Comparison of ENCODE assay signal across 25 cellular contexts in the genomic region with DNA sequence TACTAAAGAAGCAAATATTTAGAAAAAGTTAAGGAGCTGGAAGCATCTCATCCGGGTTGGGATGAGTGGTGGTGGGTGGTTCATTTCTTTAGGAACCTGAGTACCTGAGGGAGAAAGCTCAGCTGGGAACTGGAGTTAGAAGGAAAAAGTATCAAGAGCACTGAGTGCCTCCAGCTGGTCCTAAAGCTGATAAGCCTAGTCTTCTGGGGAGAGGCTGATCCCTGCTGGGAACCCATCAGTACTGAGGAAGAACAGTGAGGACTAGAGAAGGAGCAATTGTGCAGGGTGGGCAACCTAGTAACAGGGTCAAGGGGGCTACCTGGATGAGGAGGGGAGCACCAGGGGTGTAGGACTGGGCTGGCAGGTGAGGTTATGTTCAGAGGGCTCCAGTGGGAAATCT.
A peak's percentile ranks its signal among the peaks of the same experiment; 100 is the strongest.
DNase-seq lines count a peak whose midpoint lies in the region; ATAC-seq and TF ChIP-seq lines count a peak whose summit lies in the region.
"Had no signal": no experiment of that assay in that cellular context is flagged by ENCODE, and none has a peak within 500 bp of the region (broad histone marks: within the 10 kb centered on the region; RNA-seq: fewer than 3 reads in every experiment).

No MANE protein-coding gene starts in this region.

- peaks cover 14% of the 10 kb centered on the region for H3K79me1 ChIP-seq in mesenchymal stem cell (replicated peaks; ENCODE audit: low read length, poor library complexity, severe bottlenecking)

- H3K4me3 Mint-ChIP-seq in activated naive CD8-positive, alpha-beta T cell = no peak overlapping the region
- no peak overlapping the region for H3K4me3 Mint-ChIP-seq in activated naive CD8-positive, alpha-beta T cell treated with anti-CD3 and anti-CD28 coated beads for 36 hours
- no peak overlapping the region for H3K4me3 Mint-ChIP-seq in T-helper 17 cell
- H3K4me3 Mint-ChIP-seq: activated B cell treated with CpG ODN at 0.5 μM for 24 hours had no signal

- H3K4me2 ChIP-seq in mesenchymal stem cell (ENCODE audit: low read length, poor library complexity, severe bottlenecking) = no peak overlapping the region
- H3K4me2 ChIP-seq: BLaER1, smooth muscle cell had no signal

- H3K18ac ChIP-seq in mesenchymal stem cell (ENCODE audit: low read depth in 1 of 2, low read length in 2 of 2) = peak overlapping the region; percentile 45 to 64

- no peak overlapping the region for H3K14ac ChIP-seq in mesenchymal stem cell (ENCODE audit: low read length in 2 of 2)

- POLR2A ChIA-PET in A673 (lab: Charles Lee; ENCODE audit: low non-redundant PET) = no interaction called here

- no peak for TF ChIP-seq CTCF in A673 (conservative IDR thresholded peaks at IDR 0.05; ENCODE audit: low read depth, low read length)

- no peaks in the 10 kb centered on the region for H3K9me3 Mint-ChIP-seq in activated naive CD8-positive, alpha-beta T cell (ENCODE audit: low read depth)
- peaks cover 3% of the 10 kb centered on the region for H3K9me3 Mint-ChIP-seq in activated naive CD8-positive, alpha-beta T cell treated with anti-CD3 and anti-CD28 coated beads for 36 hours

- no peak overlapping the region for H2BK5ac ChIP-seq in mesenchymal stem cell (ENCODE audit: low read depth, low read length, poor library complexity, severe bottlenecking)

- H2AFZ ChIP-seq in mesenchymal stem cell (ENCODE audit: low read depth, low read length) = no peak overlapping the region

- CTCF ChIA-PET in A673 (lab: Charles Lee) = no interaction called here

- BruUV-seq in A673 (replicated peaks; lab: Mats Ljungman, UMichigan) = no TSS peak

- peak overlapping the region in 1 of 2 experiments; percentile 39 for H3K4ac ChIP-seq in mesenchymal stem cell (ENCODE audit: low read depth in 1 of 2, low read length in 2 of 2)

- peak overlapping the region; percentile 11 to 16 for H2BK12ac ChIP-seq in mesenchymal stem cell (ENCODE audit: low read length in 2 of 2)

- H4K91ac ChIP-seq in mesenchymal stem cell (ENCODE audit: low read length) = peak overlapping the region; percentile 84

- peaks cover 0 to 3% of the 10 kb centered on the region in 2 experiments for H3K36me3 ChIP-seq in mesenchymal stem cell (ENCODE audit: control insufficient read depth in 1 of 2, insufficient read depth in 2 of 2, low read depth in 1 of 2, low read length in 2 of 2)
- H3K36me3 ChIP-seq in A673 (ENCODE audit: insufficient read depth, low read length, poor library complexity, severe bottlenecking) = no peaks in the 10 kb centered on the region
- H3K36me3 ChIP-seq: left ventricle myocardium inferior, right atrium auricular region, stomach, thyroid gland, vagina had no signal

- H3K27ac ChIP-seq in mesenchymal stem cell (ENCODE audit: low read length, poor library complexity, severe bottlenecking) (no peak overlapping the region), A673 (ENCODE audit: low read depth, low read length, poor library complexity, severe bottlenecking) (no peak overlapping the region)
- H3K27ac ChIP-seq: BLaER1, left ventricle myocardium inferior, right atrium auricular region, stomach, thyroid gland, vagina had no signal

- H3K27ac Mint-ChIP-seq in activated naive CD8-positive, alpha-beta T cell = peak overlapping the region; percentile 22
- H3K27ac Mint-ChIP-seq in activated naive CD8-positive, alpha-beta T cell treated with anti-CD3 and anti-CD28 coated beads for 36 hours = no peak overlapping the region
- H3K27ac Mint-ChIP-seq in T-helper 17 cell = peak overlapping the region; percentile 2
- H3K27ac Mint-ChIP-seq: activated B cell treated with CpG ODN at 0.5 μM for 24 hours had no signal

- H3K23ac ChIP-seq in mesenchymal stem cell (ENCODE audit: low read length in 2 of 2) = no peak overlapping the region

- H3K9me3 ChIP-seq in T-helper 17 cell (ENCODE audit: control insufficient read depth, low read length, poor library complexity, severe bottlenecking) = no peaks in the 10 kb centered on the region
- H3K9me3 ChIP-seq in mesenchymal stem cell (ENCODE audit: control insufficient read depth, low read length) = no peaks in the 10 kb centered on the region
- no peaks in the 10 kb centered on the region for H3K9me3 ChIP-seq in A673 (ENCODE audit: low read depth, low read length, poor library complexity, severe bottlenecking)
- H3K9me3 ChIP-seq: right atrium auricular region, stomach, thyroid gland, vagina had no signal

- DNase-seq in activated naive CD8-positive, alpha-beta T cell treated with anti-CD3 and anti-CD28 coated beads for 36 hours = no peak
- DNase-seq in T-helper 17 cell (no peak), mesenchymal stem cell (no peak), A673 (ENCODE audit: low spot score) (no peak)
- DNase-seq: activated B cell treated with CpG ODN at 0.5 μM for 24 hours; activated CD4-positive, alpha-beta T cell treated with anti-CD3 and anti-CD28 coated beads, Interleukin-2, amount 50 U/mL, for 48 hours; caudate nucleus; DMS79; GDM1; islet precursor cell; left ventricle myocardium inferior; mesendoderm; NCI-H1048; NCI-H2107; posterior cingulate gyrus; SIG-M5; stomach; thyroid gland had no signal

- WGBS in mesenchymal stem cell = 89% methylated on average over 1 of the region's 1 CpG

- H3K36me3 Mint-ChIP-seq in activated naive CD8-positive, alpha-beta T cell = peaks cover 16% of the 10 kb centered on the region
- H3K36me3 Mint-ChIP-seq in activated naive CD8-positive, alpha-beta T cell treated with anti-CD3 and anti-CD28 coated beads for 36 hours = peaks cover 30% of the 10 kb centered on the region
- peaks cover 5% of the 10 kb centered on the region for H3K36me3 Mint-ChIP-seq in T-helper 17 cell (ENCODE audit: low read depth)

- H2AK5ac ChIP-seq in mesenchymal stem cell (ENCODE audit: low read length, severe bottlenecking) = no peak overlapping the region

- H3K27me3 Mint-ChIP-seq in activated naive CD8-positive, alpha-beta T cell = no peaks in the 10 kb centered on the region
- H3K27me3 Mint-ChIP-seq in activated naive CD8-positive, alpha-beta T cell treated with anti-CD3 and anti-CD28 coated beads for 36 hours = no peaks in the 10 kb centered on the region
- no peaks in the 10 kb centered on the region for H3K27me3 Mint-ChIP-seq in T-helper 17 cell
- H3K27me3 Mint-ChIP-seq: activated B cell treated with CpG ODN at 0.5 μM for 24 hours had no signal

- peaks cover 76% of the 10 kb centered on the region for H3K4me1 Mint-ChIP-seq in activated naive CD8-positive, alpha-beta T cell (ENCODE audit: low read depth)
- H3K4me1 Mint-ChIP-seq in activated naive CD8-positive, alpha-beta T cell treated with anti-CD3 and anti-CD28 coated beads for 36 hours = peaks cover 55% of the 10 kb centered on the region
- H3K4me1 Mint-ChIP-seq in T-helper 17 cell = peaks cover 56% of the 10 kb centered on the region

- H2BK120ac ChIP-seq in mesenchymal stem cell (ENCODE audit: low read depth, low read length) = no peak overlapping the region

- H2BK15ac ChIP-seq in mesenchymal stem cell (ENCODE audit: low read depth, poor library complexity, severe bottlenecking) = peak overlapping the region; percentile 84

- no peak overlapping the region for H3K4me3 ChIP-seq in mesenchymal stem cell (ENCODE audit: insufficient read depth in 1 of 2, low read depth in 1 of 2, low read length in 2 of 2)
- no peak overlapping the region for H3K4me3 ChIP-seq in A673 (ENCODE audit: low read depth, low read length, poor library complexity, severe bottlenecking)
- H3K4me3 ChIP-seq: BLaER1, left ventricle myocardium inferior, right atrium auricular region, smooth muscle cell, stomach, thyroid gland, vagina had no signal

- intact Hi-C loops in A673 (cut with micrococcal nuclease; ENCODE audit: unreplicated experiment) = no loop called here

- no peak for ATAC-seq in T-helper 17 cell
- no peak for ATAC-seq in GM21723 (IDR thresholded peaks at IDR 0.05; ENCODE audit: unreplicated experiment)
- no peak for ATAC-seq in HG03039 (IDR thresholded peaks at IDR 0.05; ENCODE audit: unreplicated experiment)

- H3K9ac ChIP-seq in mesenchymal stem cell (ENCODE audit: low read length) = no peak overlapping the region
- H3K9ac ChIP-seq: BLaER1 had no signal

- H3K4me1 ChIP-seq in mesenchymal stem cell (ENCODE audit: control insufficient read depth, insufficient read depth, low read depth, low read length) = no peaks in the 10 kb centered on the region
- H3K4me1 ChIP-seq in A673 (ENCODE audit: insufficient read depth, low read length, poor library complexity, severe bottlenecking) = no peaks in the 10 kb centered on the region
- H3K4me1 ChIP-seq: left ventricle myocardium inferior, right atrium auricular region, stomach, thyroid gland, vagina had no signal

- H3K27me3 ChIP-seq in mesenchymal stem cell (ENCODE audit: control insufficient read depth in 1 of 2, insufficient read depth in 1 of 2, low read length in 2 of 2) = no peaks in the 10 kb centered on the region
- no peaks in the 10 kb centered on the region for H3K27me3 ChIP-seq in A673 (replicated peaks; ENCODE audit: insufficient read depth, low read depth, low read length, poor library complexity)
- H3K27me3 ChIP-seq: BLaER1, right atrium auricular region, stomach, thyroid gland, vagina had no signal

- peak overlapping the region; percentile 67 for H4K8ac ChIP-seq in mesenchymal stem cell (ENCODE audit: low read length)
